In the genomic region with DNA sequence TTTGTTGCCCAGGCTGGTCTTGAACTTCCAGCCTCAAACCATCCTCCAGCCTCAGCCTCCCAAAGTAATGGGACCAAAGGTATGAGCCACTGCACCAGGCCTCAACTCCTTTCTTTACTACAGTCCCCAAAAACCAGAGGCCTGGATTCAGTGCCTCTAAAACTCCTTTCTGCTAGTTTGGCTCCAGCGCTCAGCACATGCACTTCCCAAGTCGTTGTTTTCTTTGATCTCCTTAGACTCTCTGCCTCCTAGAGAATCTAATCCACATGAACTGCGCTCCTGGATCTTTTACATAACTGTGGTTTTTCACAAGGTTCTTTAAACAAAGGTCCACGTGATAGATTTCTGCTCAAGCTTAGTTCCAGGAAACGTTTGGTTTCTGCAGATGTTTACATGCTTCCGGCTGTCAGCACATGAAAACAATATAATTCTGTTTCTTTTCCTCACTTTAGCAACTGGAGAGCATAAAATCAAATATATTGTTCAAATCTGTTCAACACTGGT, we compare ENCODE assay signal across 7 cellular contexts.
DNase-seq lines count a peak whose midpoint lies in the region; ATAC-seq, FAIRE-seq and TF ChIP-seq lines count a peak whose summit lies in the region.

No MANE protein-coding gene starts in this region.

- no peaks in the 10 kb centered on the region for H3K4me1 ChIP-seq in astrocyte (ENCODE audit: insufficient read depth, low read length)
- peaks cover 6 to 36% (median 21%) of the 10 kb centered on the region in 4 donors for H3K4me1 ChIP-seq in liver (ENCODE audit: control insufficient read depth in 4 of 4, insufficient read depth in 4 of 4, low read length in 3 of 4)
- peaks cover 69% of the 10 kb centered on the region for H3K4me1 ChIP-seq in vagina

- peak; percentile 33 to 44 for TF ChIP-seq RAD21 in liver (IDR thresholded peaks at IDR 0.05)

- H3K4me3 ChIP-seq in astrocyte (ENCODE audit: insufficient read depth, low read depth, low read length) (no peak overlapping the region), liver (ENCODE audit: low read depth in 1 of 3, low read length in 3 of 3) (no peak overlapping the region), vagina (no peak overlapping the region)

- H3K9ac ChIP-seq in astrocyte (ENCODE audit: low read length) (no peak overlapping the region), liver (ENCODE audit: low read depth in 1 of 2, low read length in 2 of 2) (peak overlapping the region in 1 of 2 donors; percentile 80)

- no peak overlapping the region for H2AFZ ChIP-seq in astrocyte (ENCODE audit: low read depth, low read length)

- H3K27ac Mint-ChIP-seq in astrocyte (ENCODE audit: unreplicated experiment), result peak overlapping the region; percentile 58

- no peaks in the 10 kb centered on the region for H3K9me3 ChIP-seq in astrocyte (ENCODE audit: insufficient read depth, low read depth, low read length)
- no peaks in the 10 kb centered on the region for H3K9me3 ChIP-seq in liver (ENCODE audit: control insufficient read depth in 4 of 4, low read length in 3 of 4)
- H3K9me3 ChIP-seq in vagina, result no peaks in the 10 kb centered on the region

- intact Hi-C loops in vagina (cut with DNase I), result no loop called here

- no peak overlapping the region for H3K27ac ChIP-seq in astrocyte (ENCODE audit: low read depth, low read length)
- H3K27ac ChIP-seq in liver (ENCODE audit: low read depth in 1 of 2, low read length in 2 of 2), result peak overlapping the region; percentile 82 to 93
- peak overlapping the region; percentile 72 for H3K27ac ChIP-seq in vagina

- TF ChIP-seq POLR2A in vagina (IDR thresholded peaks at IDR 0.05), result no peak

- H3K36me3 ChIP-seq in astrocyte (ENCODE audit: insufficient read depth, low read length) (no peaks in the 10 kb centered on the region), liver (ENCODE audit: control insufficient read depth in 4 of 4, insufficient read depth in 3 of 4, low read depth in 1 of 4, low read length in 3 of 4) (peaks cover 0 to 5% (median 0%) of the 10 kb centered on the region in 4 donors), vagina (no peaks in the 10 kb centered on the region)

- H4K20me1 ChIP-seq in astrocyte (ENCODE audit: insufficient read depth, low read length), result peaks cover 16% of the 10 kb centered on the region

- H3K9me3 Mint-ChIP-seq in astrocyte (ENCODE audit: unreplicated experiment), result no peaks in the 10 kb centered on the region

- 2% methylated on average over 6 of the region's 6 CpGs for WGBS in liver

- in situ Hi-C loops in GM13976 (cut with MboI; ENCODE audit: low sequenced_read_pairs, unreplicated experiment), result no loop called here

- H3K27me3 Mint-ChIP-seq in astrocyte (ENCODE audit: low read depth, unreplicated experiment), result no peaks in the 10 kb centered on the region

- no peak overlapping the region for H3K4me3 Mint-ChIP-seq in astrocyte (ENCODE audit: unreplicated experiment)

- peaks cover 2% of the 10 kb centered on the region for H3K4me1 Mint-ChIP-seq in astrocyte (ENCODE audit: low read depth, unreplicated experiment)

- peaks cover 21% of the 10 kb centered on the region for H3K36me3 Mint-ChIP-seq in astrocyte (ENCODE audit: low read depth, unreplicated experiment)

- no peak for TF ChIP-seq CTCF in astrocyte (IDR thresholded peaks at IDR 0.05; ENCODE audit: insufficient read depth, low read depth, low read length)
- TF ChIP-seq CTCF in liver (IDR thresholded peaks at IDR 0.05; ENCODE audit: low read depth, low read length, missing input control), result no peak
- no peak for TF ChIP-seq CTCF in vagina (IDR thresholded peaks at IDR 0.05)
- TF ChIP-seq CTCF in GM13976 (IDR thresholded peaks at IDR 0.05; ENCODE audit: borderline replicate concordance, control extremely low read depth, extremely low read depth, insufficient read depth, missing control alignments), result no peak

- DNase-seq in GM19238 (ENCODE audit: insufficient read length, low spot score) (peak; percentile 8), astrocyte (ENCODE audit: low read depth) (peak; percentile 92), vagina (ENCODE audit: extremely low spot score in 2 of 2) (no peak), GM13976 (ENCODE audit: low spot score) (no peak), NCI-H82 treated with DMSO at 0.1 percent for 48 hours (lab: John Stamatoyannopoulos, UW; ENCODE audit: unreplicated experiment) (no peak)

- H3K27me3 ChIP-seq in astrocyte (ENCODE audit: insufficient read depth, low read length) (no peaks in the 10 kb centered on the region), liver (ENCODE audit: control insufficient read depth in 4 of 4, insufficient read depth in 4 of 4, low read length in 3 of 4) (no peaks in the 10 kb centered on the region), vagina (no peaks in the 10 kb centered on the region)

- no peak for FAIRE-seq in astrocyte (lab: Jason Lieb, UNC)

- peak; percentile 51 for ATAC-seq in HG03378 (IDR thresholded peaks at IDR 0.05; ENCODE audit: unreplicated experiment)

- H3K4me2 ChIP-seq in astrocyte (ENCODE audit: low read length), result no peak overlapping the region

- H3K79me2 ChIP-seq in astrocyte (ENCODE audit: insufficient read depth, low read length), result no peaks in the 10 kb centered on the region

TF ChIP-seq in liver, 16 proteins besides CTCF, POLR2A, EP300 and RAD21:
- TF ChIP-seq HNF4A (conservative IDR thresholded peaks at IDR 0.05) (peak; percentile 57 to 79), FOXA2 (IDR thresholded peaks at IDR 0.05) (peak; percentile 86), HNF4G (IDR thresholded peaks at IDR 0.05) (no peak), EGR1 (IDR thresholded peaks at IDR 0.05; ENCODE audit: low read depth in 2 of 2) (peak in 1 of 2 donors; percentile 73), YY1 (IDR thresholded peaks at IDR 0.05) (peak; percentile 61), TAF1 (conservative IDR thresholded peaks at IDR 0.05) (no peak), FOXA1 (IDR thresholded peaks at IDR 0.05) (peak; percentile 88), SP1 (IDR thresholded peaks at IDR 0.05) (peak; percentile 65), GABPA (IDR thresholded peaks at IDR 0.05 in 1 of 2, conservative IDR thresholded peaks at IDR 0.05 in 1 of 2) (peak in 1 of 2 donors; percentile 52), JUND (IDR thresholded peaks at IDR 0.05) (peak; percentile 46 to 73), RXRA (IDR thresholded peaks at IDR 0.05) (peak; percentile 64 to 87), NR2F2 (IDR thresholded peaks at IDR 0.05) (no peak)
- TF ChIP-seq, protein P1, sequence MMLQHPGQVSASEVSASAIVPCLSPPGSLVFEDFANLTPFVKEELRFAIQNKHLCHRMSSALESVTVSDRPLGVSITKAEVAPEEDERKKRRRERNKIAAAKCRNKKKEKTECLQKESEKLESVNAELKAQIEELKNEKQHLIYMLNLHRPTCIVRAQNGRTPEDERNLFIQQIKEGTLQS (IDR thresholded peaks at IDR 0.05), result no peak
- TF ChIP-seq, protein P2, sequence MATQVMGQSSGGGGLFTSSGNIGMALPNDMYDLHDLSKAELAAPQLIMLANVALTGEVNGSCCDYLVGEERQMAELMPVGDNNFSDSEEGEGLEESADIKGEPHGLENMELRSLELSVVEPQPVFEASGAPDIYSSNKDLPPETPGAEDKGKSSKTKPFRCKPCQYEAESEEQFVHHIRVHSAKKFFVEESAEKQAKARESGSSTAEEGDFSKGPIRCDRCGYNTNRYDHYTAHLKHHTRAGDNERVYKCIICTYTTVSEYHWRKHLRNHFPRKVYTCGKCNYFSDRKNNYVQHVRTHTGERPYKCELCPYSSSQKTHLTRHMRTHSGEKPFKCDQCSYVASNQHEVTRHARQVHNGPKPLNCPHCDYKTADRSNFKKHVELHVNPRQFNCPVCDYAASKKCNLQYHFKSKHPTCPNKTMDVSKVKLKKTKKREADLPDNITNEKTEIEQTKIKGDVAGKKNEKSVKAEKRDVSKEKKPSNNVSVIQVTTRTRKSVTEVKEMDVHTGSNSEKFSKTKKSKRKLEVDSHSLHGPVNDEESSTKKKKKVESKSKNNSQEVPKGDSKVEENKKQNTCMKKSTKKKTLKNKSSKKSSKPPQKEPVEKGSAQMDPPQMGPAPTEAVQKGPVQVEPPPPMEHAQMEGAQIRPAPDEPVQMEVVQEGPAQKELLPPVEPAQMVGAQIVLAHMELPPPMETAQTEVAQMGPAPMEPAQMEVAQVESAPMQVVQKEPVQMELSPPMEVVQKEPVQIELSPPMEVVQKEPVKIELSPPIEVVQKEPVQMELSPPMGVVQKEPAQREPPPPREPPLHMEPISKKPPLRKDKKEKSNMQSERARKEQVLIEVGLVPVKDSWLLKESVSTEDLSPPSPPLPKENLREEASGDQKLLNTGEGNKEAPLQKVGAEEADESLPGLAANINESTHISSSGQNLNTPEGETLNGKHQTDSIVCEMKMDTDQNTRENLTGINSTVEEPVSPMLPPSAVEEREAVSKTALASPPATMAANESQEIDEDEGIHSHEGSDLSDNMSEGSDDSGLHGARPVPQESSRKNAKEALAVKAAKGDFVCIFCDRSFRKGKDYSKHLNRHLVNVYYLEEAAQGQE (IDR thresholded peaks at IDR 0.05), result peak; percentile 71
- TF ChIP-seq, protein P3, sequence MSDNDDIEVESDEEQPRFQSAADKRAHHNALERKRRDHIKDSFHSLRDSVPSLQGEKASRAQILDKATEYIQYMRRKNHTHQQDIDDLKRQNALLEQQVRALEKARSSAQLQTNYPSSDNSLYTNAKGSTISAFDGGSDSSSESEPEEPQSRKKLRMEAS (IDR thresholded peaks at IDR 0.05), result peak; percentile 93
- TF ChIP-seq, protein P4, sequence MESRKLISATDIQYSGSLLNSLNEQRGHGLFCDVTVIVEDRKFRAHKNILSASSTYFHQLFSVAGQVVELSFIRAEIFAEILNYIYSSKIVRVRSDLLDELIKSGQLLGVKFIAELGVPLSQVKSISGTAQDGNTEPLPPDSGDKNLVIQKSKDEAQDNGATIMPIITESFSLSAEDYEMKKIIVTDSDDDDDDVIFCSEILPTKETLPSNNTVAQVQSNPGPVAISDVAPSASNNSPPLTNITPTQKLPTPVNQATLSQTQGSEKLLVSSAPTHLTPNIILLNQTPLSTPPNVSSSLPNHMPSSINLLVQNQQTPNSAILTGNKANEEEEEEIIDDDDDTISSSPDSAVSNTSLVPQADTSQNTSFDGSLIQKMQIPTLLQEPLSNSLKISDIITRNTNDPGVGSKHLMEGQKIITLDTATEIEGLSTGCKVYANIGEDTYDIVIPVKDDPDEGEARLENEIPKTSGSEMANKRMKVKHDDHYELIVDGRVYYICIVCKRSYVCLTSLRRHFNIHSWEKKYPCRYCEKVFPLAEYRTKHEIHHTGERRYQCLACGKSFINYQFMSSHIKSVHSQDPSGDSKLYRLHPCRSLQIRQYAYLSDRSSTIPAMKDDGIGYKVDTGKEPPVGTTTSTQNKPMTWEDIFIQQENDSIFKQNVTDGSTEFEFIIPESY (IDR thresholded peaks at IDR 0.05), result peak; percentile 73

Comparison
In these comparisons a context has a peak if more than half of its experiments do, and no peak if none do; other contexts are left out.
1. DNase-seq: peak in GM19238 (single experiment) and astrocyte (single experiment); none in vagina (0 of 2), GM13976 (single experiment) and NCI-H82 treated with DMSO at 0.1 percent for 48 hours (single experiment).